Comparison of ENCODE assay signal across 30 cellular contexts in the genomic region with DNA sequence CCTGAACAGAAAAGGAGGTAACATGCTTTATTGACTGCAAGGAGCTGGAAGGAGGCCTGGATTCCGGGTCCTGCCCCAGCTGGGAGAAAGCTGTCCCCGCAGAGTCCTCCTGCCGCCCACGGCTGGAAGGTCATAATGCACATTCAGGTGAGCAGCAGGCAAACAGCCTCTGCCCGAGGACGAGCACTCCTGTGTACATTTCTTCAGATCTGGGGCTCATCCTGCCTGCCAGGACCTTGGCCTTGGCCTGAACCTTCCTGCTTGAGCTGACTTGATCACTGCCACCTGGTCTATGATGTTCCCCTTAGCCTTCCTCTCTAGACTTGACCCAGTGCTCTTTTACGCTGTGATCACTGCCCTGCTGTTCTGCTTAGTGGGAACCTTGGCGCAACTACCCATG.
"Had no signal": no experiment of that assay in that cellular context is flagged by ENCODE, and none has a peak within 500 bp of the region (broad histone marks: within the 10 kb centered on the region; RNA-seq: fewer than 3 reads in every experiment).

No MANE protein-coding gene starts in this region.

- H3K9me3 Mint-ChIP-seq: activated CD4-positive, alpha-beta memory T cell treated with anti-CD3 and anti-CD28 coated beads for 36 hours; activated CD4-positive, alpha-beta T cell treated with anti-CD3 and anti-CD28 coated beads, Interleukin-2, amount 10 ng/mL, durations not matched to agents 24 days and 14 days; activated naive CD4-positive, alpha-beta T cell treated with anti-CD3 and anti-CD28 coated beads, Interleukin-2, amount 10 ng/mL, durations not matched to agents 7 days and 5 days; activated T-helper 1 cell treated with anti-CD3 and anti-CD28 coated beads, Interleukin-12 subunit alpha, Interleukin-12 subunit beta, Interleukin-2, Interleukin-4 antibody, amounts not matched to agents 30 ng/mL and 10 ng/mL and 1 ng/mL, durations not matched to agents 14 hours and 24 hours and 36 hours; activated T-helper 2 cell treated with anti-CD3 and anti-CD28 coated beads, Interferon-gamma antibody, Interleukin-2, Interleukin-4, amounts not matched to agents 10 μg/mL and 5 μg/mL and 100 μg/mL, durations not matched to agents 14 hours and 24 hours and 36 hours; central memory CD8-positive, alpha-beta T cell; dendritic cell treated with granulocyte-macrophage colony-stimulating factor and Interleukin-4, amounts not matched to agents 40 ng/mL and 50 ng/mL, for 4 days had no signal

- H3K36me3 ChIP-seq: brain microvascular endothelial cell had no signal

- H3K27me3 Mint-ChIP-seq: activated CD4-positive, alpha-beta memory T cell treated with anti-CD3 and anti-CD28 coated beads for 36 hours; activated CD4-positive, alpha-beta T cell treated with anti-CD3 and anti-CD28 coated beads for 36 hours; activated CD8-positive, alpha-beta memory T cell treated with anti-CD3 and anti-CD28 coated beads, Interleukin-2, amount 10 ng/mL, durations not matched to agents 7 days and 5 days; activated naive CD4-positive, alpha-beta T cell treated with anti-CD3 and anti-CD28 coated beads, Interleukin-2, amount 10 ng/mL, durations not matched to agents 7 days and 5 days; activated naive CD8-positive, alpha-beta T cell had no signal

- H3K27ac ChIP-seq: brain microvascular endothelial cell, coronary artery, dorsolateral prefrontal cortex, esophagus squamous epithelium, gastroesophageal sphincter had no signal

- H3K4me3 ChIP-seq: coronary artery, dorsolateral prefrontal cortex, esophagus squamous epithelium, gastroesophageal sphincter had no signal

- H3K4me3 Mint-ChIP-seq: activated CD4-positive, alpha-beta memory T cell treated with anti-CD3 and anti-CD28 coated beads for 36 hours; activated CD4-positive, alpha-beta T cell treated with anti-CD3 and anti-CD28 coated beads for 36 hours; activated CD4-positive, alpha-beta T cell treated with anti-CD3 and anti-CD28 coated beads, Interleukin-2, amount 10 ng/mL, durations not matched to agents 24 days and 14 days; activated CD8-positive, alpha-beta memory T cell treated with anti-CD3 and anti-CD28 coated beads, Interleukin-2, amount 10 ng/mL, durations not matched to agents 7 days and 5 days; activated CD8-positive, alpha-beta T cell treated with anti-CD3 and anti-CD28 coated beads, Interleukin-2, amount 10 ng/mL, durations not matched to agents 7 days and 5 days; activated naive CD4-positive, alpha-beta T cell treated with anti-CD3 and anti-CD28 coated beads, Interleukin-2, amount 10 ng/mL, durations not matched to agents 7 days and 5 days; activated naive CD8-positive, alpha-beta T cell; activated T-helper 1 cell treated with anti-CD3 and anti-CD28 coated beads, Interleukin-12 subunit alpha, Interleukin-12 subunit beta, Interleukin-2, Interleukin-4 antibody, amounts not matched to agents 30 ng/mL and 10 ng/mL and 1 ng/mL, durations not matched to agents 14 hours and 24 hours and 36 hours; central memory CD8-positive, alpha-beta T cell; dendritic cell treated with granulocyte-macrophage colony-stimulating factor and Interleukin-4, amounts not matched to agents 40 ng/mL and 50 ng/mL, for 4 days had no signal

- H3K27ac Mint-ChIP-seq: activated CD4-positive, alpha-beta memory T cell treated with anti-CD3 and anti-CD28 coated beads for 36 hours; activated CD4-positive, alpha-beta T cell treated with anti-CD3 and anti-CD28 coated beads for 36 hours; activated CD4-positive, alpha-beta T cell treated with anti-CD3 and anti-CD28 coated beads, Interleukin-2, amount 10 ng/mL, durations not matched to agents 24 days and 14 days; activated CD8-positive, alpha-beta memory T cell treated with anti-CD3 and anti-CD28 coated beads, Interleukin-2, amount 10 ng/mL, durations not matched to agents 7 days and 5 days; activated CD8-positive, alpha-beta T cell treated with anti-CD3 and anti-CD28 coated beads, Interleukin-2, amount 10 ng/mL, durations not matched to agents 7 days and 5 days; activated naive CD4-positive, alpha-beta T cell treated with anti-CD3 and anti-CD28 coated beads, Interleukin-2, amount 10 ng/mL, durations not matched to agents 7 days and 5 days; activated naive CD8-positive, alpha-beta T cell; activated T-helper 1 cell treated with anti-CD3 and anti-CD28 coated beads, Interleukin-12 subunit alpha, Interleukin-12 subunit beta, Interleukin-2, Interleukin-4 antibody, amounts not matched to agents 30 ng/mL and 10 ng/mL and 1 ng/mL, durations not matched to agents 14 hours and 24 hours and 36 hours; activated T-helper 2 cell treated with anti-CD3 and anti-CD28 coated beads, Interferon-gamma antibody, Interleukin-2, Interleukin-4, amounts not matched to agents 10 μg/mL and 5 μg/mL and 100 μg/mL, durations not matched to agents 14 hours and 24 hours and 36 hours; dendritic cell treated with granulocyte-macrophage colony-stimulating factor and Interleukin-4, amounts not matched to agents 40 ng/mL and 50 ng/mL, for 4 days had no signal

- H3K36me3 Mint-ChIP-seq: activated CD4-positive, alpha-beta memory T cell treated with anti-CD3 and anti-CD28 coated beads for 36 hours; activated CD8-positive, alpha-beta memory T cell treated with anti-CD3 and anti-CD28 coated beads, Interleukin-2, amount 10 ng/mL, durations not matched to agents 7 days and 5 days; activated naive CD8-positive, alpha-beta T cell had no signal

- H3K4me1 Mint-ChIP-seq: activated CD4-positive, alpha-beta T cell treated with anti-CD3 and anti-CD28 coated beads for 36 hours; activated CD4-positive, alpha-beta T cell treated with anti-CD3 and anti-CD28 coated beads, Interleukin-2, amount 10 ng/mL, durations not matched to agents 24 days and 14 days; activated CD8-positive, alpha-beta memory T cell treated with anti-CD3 and anti-CD28 coated beads, Interleukin-2, amount 10 ng/mL, durations not matched to agents 7 days and 5 days; activated naive CD4-positive, alpha-beta T cell treated with anti-CD3 and anti-CD28 coated beads, Interleukin-2, amount 10 ng/mL, durations not matched to agents 7 days and 5 days; central memory CD8-positive, alpha-beta T cell had no signal

- FAIRE-seq: astrocyte, bronchial epithelial cell had no signal

- DNase-seq: activated CD4-positive, alpha-beta memory T cell treated with anti-CD3 and anti-CD28 coated beads for 36 hours; activated CD4-positive, alpha-beta T cell treated with anti-CD3 and anti-CD28 coated beads for 36 hours; activated CD4-positive, alpha-beta T cell treated with anti-CD3 and anti-CD28 coated beads, Interleukin-2, amount 10 ng/mL, durations not matched to agents 24 days and 14 days; activated CD4-positive, CD25-positive, alpha-beta regulatory T cell; activated CD4-positive, CD25-positive, alpha-beta regulatory T cell treated with anti-CD3 and anti-CD28 coated beads, Interleukin-2, amount 50 U/mL, for 72 hours; activated CD8-positive, alpha-beta memory T cell treated with anti-CD3 and anti-CD28 coated beads, Interleukin-2, amount 10 ng/mL, durations not matched to agents 7 days and 5 days; activated CD8-positive, alpha-beta memory T cell treated with anti-CD3 and anti-CD28 coated beads, Interleukin-2, amount 50 U/mL, for 4 hours; activated CD8-positive, alpha-beta T cell treated with anti-CD3 and anti-CD28 coated beads, Interleukin-2, amount 10 ng/mL, durations not matched to agents 7 days and 5 days; activated effector memory CD4-positive, alpha-beta T cell treated with anti-CD3 and anti-CD28 coated beads, Interleukin-2, amount 50 U/mL, for 16 hours; activated naive CD4-positive, alpha-beta T cell treated with anti-CD3 and anti-CD28 coated beads, Interleukin-2, amount 10 ng/mL, durations not matched to agents 7 days and 5 days; activated T-cell treated with anti-CD3 and anti-CD28 coated beads, Interleukin-2, amount 50 U/mL, for 1 hour; activated T-cell treated with anti-CD3 and anti-CD28 coated beads, Interleukin-2, amount 50 U/mL, for 48 hours; amniotic stem cell; anterior cingulate cortex; brain microvascular endothelial cell; dorsolateral prefrontal cortex; effector memory CD4-positive, alpha-beta T cell; erythroblast; esophagus squamous epithelium; foreskin melanocyte; T-helper 2 cell had no signal

- H3K27me3 ChIP-seq: brain microvascular endothelial cell, dorsolateral prefrontal cortex, esophagus squamous epithelium, gastroesophageal sphincter had no signal

- H3K9me3 ChIP-seq: esophagus squamous epithelium, gastroesophageal sphincter had no signal
